In genomic region chr19:2330632-2331284, GRCh38 we compare ENCODE assay signal across 9 cellular contexts. TPM values are rescaled to one million over a fixed set of nuclear protein-coding genes. Genes with fewer than 3 reads are reported as not detected.
DNase-seq lines count a peak whose midpoint lies in the region; ATAC-seq and TF ChIP-seq lines count a peak whose summit lies in the region.
"Had no signal": no experiment of that assay in that cellular context is flagged by ENCODE, and none has a peak within 500 bp of the region (broad histone marks: within the 10 kb centered on the region; RNA-seq: fewer than 3 reads in every experiment).

No MANE protein-coding gene starts in this region.

- H3K4me3 ChIP-seq in BLaER1 (peak overlapping the region; percentile 87), HUES64 (ENCODE audit: low read length) (peak overlapping the region; percentile 6; the same call in 1 of the 2 replicates), mucosa of descending colon (no peak overlapping the region)

- peaks cover 30% of the 10 kb centered on the region for H3K36me3 Mint-ChIP-seq in activated CD8-positive, alpha-beta T cell treated with anti-CD3 and anti-CD28 coated beads, Interleukin-2, amount 10 ng/mL, durations not matched to agents 7 days and 5 days (ENCODE audit: low read depth)

- ATAC-seq in activated CD8-positive, alpha-beta T cell treated with anti-CD3 and anti-CD28 coated beads, Interleukin-2, amount 10 ng/mL, durations not matched to agents 7 days and 5 days: no peak
- ATAC-seq in mucosa of descending colon: peak; percentile 78
- ATAC-seq in HG03460 (IDR thresholded peaks at IDR 0.05; ENCODE audit: unreplicated experiment): no peak
- no peak for ATAC-seq in GM18909 (IDR thresholded peaks at IDR 0.05; ENCODE audit: poor library complexity, unreplicated experiment)

- peak overlapping the region; percentile 38 for H3K4me3 Mint-ChIP-seq in activated CD8-positive, alpha-beta T cell treated with anti-CD3 and anti-CD28 coated beads, Interleukin-2, amount 10 ng/mL, durations not matched to agents 7 days and 5 days

- peak overlapping the region; percentile 97 for H3K4me2 ChIP-seq in BLaER1

- 68% methylated on average over 20 of the region's 20 CpGs for WGBS in HUES64

- H3K9ac ChIP-seq in BLaER1: peak overlapping the region; percentile 91
- H3K9ac ChIP-seq in HUES64 (ENCODE audit: low read depth, low read length): no peak overlapping the region

- H3K36me3 ChIP-seq in BLaER1: peaks cover 15% of the 10 kb centered on the region; the same call in 1 of the 2 replicates
- peaks cover 4% of the 10 kb centered on the region; the same call in 1 of the 2 replicates for H3K36me3 ChIP-seq in HUES64 (ENCODE audit: insufficient read depth, low read length)
- no peaks in the 10 kb centered on the region for H3K36me3 ChIP-seq in mucosa of descending colon (ENCODE audit: low read depth)

- H3K9me3 Mint-ChIP-seq in activated CD8-positive, alpha-beta T cell treated with anti-CD3 and anti-CD28 coated beads, Interleukin-2, amount 10 ng/mL, durations not matched to agents 7 days and 5 days (ENCODE audit: insufficient read depth): no peaks in the 10 kb centered on the region

- DNase-seq in activated CD8-positive, alpha-beta T cell treated with anti-CD3 and anti-CD28 coated beads, Interleukin-2, amount 10 ng/mL, durations not matched to agents 7 days and 5 days: no peak
- DNase-seq in mucosa of descending colon: peak; percentile 91 to 95 (median 94)
- DNase-seq in cerebellum (ENCODE audit: low spot score): no peak
- DNase-seq in RPMI8226: no peak

- H3K4me1 ChIP-seq in BLaER1: peaks cover 80% of the 10 kb centered on the region
- peaks cover 22% of the 10 kb centered on the region for H3K4me1 ChIP-seq in HUES64 (ENCODE audit: insufficient read depth, low read length)
- peaks cover 63% of the 10 kb centered on the region for H3K4me1 ChIP-seq in mucosa of descending colon (ENCODE audit: low read depth)

- intact Hi-C loops in mucosa of descending colon (cut with DNase I, micrococcal nuclease): no loop called here

- peaks cover 65% of the 10 kb centered on the region for H3K4me1 Mint-ChIP-seq in activated CD8-positive, alpha-beta T cell treated with anti-CD3 and anti-CD28 coated beads, Interleukin-2, amount 10 ng/mL, durations not matched to agents 7 days and 5 days (ENCODE audit: low read depth)

- peaks cover 52% of the 10 kb centered on the region for H4K20me1 ChIP-seq in BLaER1

- no peaks in the 10 kb centered on the region for H3K27me3 ChIP-seq in BLaER1
- H3K27me3 ChIP-seq in HUES64 (ENCODE audit: insufficient read depth, low read length): no peaks in the 10 kb centered on the region

- peak overlapping the region; percentile 66 for H3K27ac Mint-ChIP-seq in activated CD8-positive, alpha-beta T cell treated with anti-CD3 and anti-CD28 coated beads, Interleukin-2, amount 10 ng/mL, durations not matched to agents 7 days and 5 days

- no peak for TF ChIP-seq CTCF in mucosa of descending colon (IDR thresholded peaks at IDR 0.05)

- H3K27ac ChIP-seq in BLaER1: peak overlapping the region; percentile 95
- H3K27ac ChIP-seq in HUES64 (ENCODE audit: low read depth, low read length): peak overlapping the region; percentile 9; the same call in 1 of the 2 replicates

- H3K9me3 ChIP-seq in BLaER1: no peaks in the 10 kb centered on the region
- H3K9me3 ChIP-seq in HUES64 (ENCODE audit: insufficient read depth, low read depth, low read length): no peaks in the 10 kb centered on the region
- no peaks in the 10 kb centered on the region for H3K9me3 ChIP-seq in mucosa of descending colon

- no peaks in the 10 kb centered on the region for H3K27me3 Mint-ChIP-seq in activated CD8-positive, alpha-beta T cell treated with anti-CD3 and anti-CD28 coated beads, Interleukin-2, amount 10 ng/mL, durations not matched to agents 7 days and 5 days (ENCODE audit: low read depth)

- POLR2A ChIA-PET in activated CD8-positive, alpha-beta T cell treated with anti-CD3 and anti-CD28 coated beads, Interleukin-2, amount 10 ng/mL, durations not matched to agents 7 days and 5 days (lab: Charles Lee): interaction anchor here (1.4 kb wide), 1 partner anchor 145 kb away, joined by 3 read pairs; the partner anchor contains the start of gene GADD45B

- CTCF ChIA-PET in activated CD8-positive, alpha-beta T cell treated with anti-CD3 and anti-CD28 coated beads, Interleukin-2, amount 10 ng/mL, durations not matched to agents 7 days and 5 days (lab: Charles Lee): interaction anchor here (1.7 kb wide), 1 partner anchor 62 kb away, joined by 5 read pairs; no protein-coding TSS in a partner anchor

RNA-seq across cellular contexts. Expression of gene SPPL2B, which starts 2.3 kb away (rescaled TPM):
- polyA plus RNA-seq in HUES64 (2013, experiment 1 of 2): 26.4 TPM
- polyA plus RNA-seq in HUES64 (2013, experiment 2 of 2): 25.6 TPM
- total RNA-seq in activated CD8-positive, alpha-beta T cell treated with anti-CD3 and anti-CD28 coated beads, Interleukin-2, amount 10 ng/mL, durations not matched to agents 7 days and 5 days: 10 to 100 TPM; 73.5 to 80.7 TPM
- total RNA-seq in mucosa of descending colon (100 to 1,000 TPM; 119 to 177 (median 153) TPM), cerebellum (47.3 TPM)

RNA-seq across cellular contexts. Expression of gene LSM7, which starts 2.4 kb away (rescaled TPM):
- polyA plus RNA-seq in HUES64 (2013, experiment 1 of 2): 233 TPM
- 223 TPM for polyA plus RNA-seq in HUES64 (2013, experiment 2 of 2)
- total RNA-seq in activated CD8-positive, alpha-beta T cell treated with anti-CD3 and anti-CD28 coated beads, Interleukin-2, amount 10 ng/mL, durations not matched to agents 7 days and 5 days: 100 to 1,000 TPM; 144 to 146 TPM
- total RNA-seq in mucosa of descending colon (100 to 1,000 TPM in 1 of 3 donors, 10 to 100 TPM in 2; 60.3 to 111 (median 93.1) TPM), cerebellum (54.5 TPM)

RNA-seq across cellular contexts. Expression of gene LINGO3, which starts 22.8 kb away (rescaled TPM):
- 0.10 TPM for polyA plus RNA-seq in HUES64 (2013, experiment 1 of 2)
- 0.38 TPM for polyA plus RNA-seq in HUES64 (2013, experiment 2 of 2)
- total RNA-seq in activated CD8-positive, alpha-beta T cell treated with anti-CD3 and anti-CD28 coated beads, Interleukin-2, amount 10 ng/mL, durations not matched to agents 7 days and 5 days: under 1 TPM; 0.66 to 0.76 TPM
- not detected for total RNA-seq in mucosa of descending colon
- 9.6 TPM for total RNA-seq in cerebellum
- total RNA-seq: LHCN-M2 had no signal

RNA-seq across cellular contexts. Expression of gene TMPRSS9, which starts 29.3 kb away (rescaled TPM):
- polyA plus RNA-seq in HUES64 (2013, experiment 1 of 2): 0.35 TPM
- 0.19 TPM for polyA plus RNA-seq in HUES64 (2013, experiment 2 of 2)
- total RNA-seq in activated CD8-positive, alpha-beta T cell treated with anti-CD3 and anti-CD28 coated beads, Interleukin-2, amount 10 ng/mL, durations not matched to agents 7 days and 5 days: not detected
- total RNA-seq in mucosa of descending colon (under 1 TPM in 2 of 3 donors, not detected in 1; 0.17 to 0.41 TPM), cerebellum (0.36 TPM)
- total RNA-seq: LHCN-M2 had no signal

RNA-seq across cellular contexts. Expression of gene PEAK3, which starts 48.8 kb away (rescaled TPM):
- polyA plus RNA-seq in HUES64 (2013, experiment 1 of 2): not detected
- polyA plus RNA-seq in HUES64 (2013, experiment 2 of 2): not detected
- total RNA-seq in activated CD8-positive, alpha-beta T cell treated with anti-CD3 and anti-CD28 coated beads, Interleukin-2, amount 10 ng/mL, durations not matched to agents 7 days and 5 days: under 1 TPM; 0.16 to 0.34 TPM
- 1 to 10 TPM in 2 of 3 donors, under 1 TPM in 1; 0.29 to 1.4 (median 1.1) TPM for total RNA-seq in mucosa of descending colon
- total RNA-seq in cerebellum: not detected

Comparison
In these comparisons a context has a peak if more than half of its experiments do, and no peak if none do; other contexts are left out.
1. DNase-seq: peak in mucosa of descending colon (3 of 3); none in activated CD8-positive, alpha-beta T cell treated with anti-CD3 and anti-CD28 coated beads, Interleukin-2, amount 10 ng/mL, durations not matched to agents 7 days and 5 days (single experiment), cerebellum (single experiment) and RPMI8226 (single experiment).